25 cellular contexts compared by ENCODE assay signal in genomic region chr15:27863000-27863399, GRCh38.
"Had no signal": no experiment of that assay in that cellular context is flagged by ENCODE, and none has a peak within 500 bp of the region (broad histone marks: within the 10 kb centered on the region; RNA-seq: fewer than 3 reads in every experiment).

No MANE protein-coding gene starts in this region.

- H3K27me3 Mint-ChIP-seq: dendritic cell treated with granulocyte-macrophage colony-stimulating factor and Interleukin-4, amounts not matched to agents 40 ng/mL and 50 ng/mL, for 4 days; effector memory CD8-positive, alpha-beta T cell; memory B cell had no signal

- H3K36me3 ChIP-seq: colonic mucosa, esophagus squamous epithelium, gastrocnemius medialis, heart right ventricle, left lung, lower lobe of right lung had no signal

- H3K27ac ChIP-seq: colonic mucosa, epithelial cell of prostate, esophagus squamous epithelium, gastrocnemius medialis, heart right ventricle, left lung, lower lobe of right lung had no signal

- H3K36me3 Mint-ChIP-seq: memory B cell had no signal

- H3K4me3 ChIP-seq: colonic mucosa, esophagus squamous epithelium, gastrocnemius medialis, heart right ventricle, left lung, lower lobe of right lung had no signal

- ATAC-seq: effector memory CD8-positive, alpha-beta T cell; esophagus mucosa; gastrocnemius medialis; left cardiac atrium; left lung; left ventricle myocardium superior; lower lobe of right lung; naive thymus-derived CD4-positive, alpha-beta T cell had no signal

- H3K27ac Mint-ChIP-seq: dendritic cell treated with granulocyte-macrophage colony-stimulating factor and Interleukin-4, amounts not matched to agents 40 ng/mL and 50 ng/mL, for 4 days; effector memory CD8-positive, alpha-beta T cell; endodermal cell; memory B cell; naive thymus-derived CD4-positive, alpha-beta T cell had no signal

- H3K4me1 Mint-ChIP-seq: endodermal cell; memory B cell; naive thymus-derived CD4-positive, alpha-beta T cell had no signal

- DNase-seq: colonic mucosa; cortex of kidney; effector CD8-positive, alpha-beta T cell; effector memory CD8-positive, alpha-beta T cell; endodermal cell; erythroblast; esophagus squamous epithelium; foreskin fibroblast; foreskin melanocyte; gastrocnemius medialis; glutamatergic neuron; head of caudate nucleus; heart right ventricle; hippocampal formation; left cardiac atrium; left lung; left ventricle myocardium superior; lower lobe of right lung; mesendoderm; midbrain; naive thymus-derived CD4-positive, alpha-beta T cell had no signal

- H3K27me3 ChIP-seq: colonic mucosa, esophagus squamous epithelium, gastrocnemius medialis, left lung had no signal

- H3K4me1 ChIP-seq: colonic mucosa, gastrocnemius medialis, heart right ventricle, left lung, lower lobe of right lung had no signal

- H3K9me3 ChIP-seq: colonic mucosa, esophagus squamous epithelium, gastrocnemius medialis, lower lobe of right lung had no signal

- H3K4me3 Mint-ChIP-seq: dendritic cell treated with granulocyte-macrophage colony-stimulating factor and Interleukin-4, amounts not matched to agents 40 ng/mL and 50 ng/mL, for 4 days; effector memory CD8-positive, alpha-beta T cell; endodermal cell; memory B cell; naive thymus-derived CD4-positive, alpha-beta T cell had no signal
